ENCODE assay signal across 8 cellular contexts in genomic region chrX:129606918-129607317, GRCh38. TPM values are rescaled to one million over a fixed set of nuclear protein-coding genes. Genes with fewer than 3 reads are reported as not detected.
DNase-seq lines count a peak whose midpoint lies in the region; ATAC-seq and TF ChIP-seq lines count a peak whose summit lies in the region.

No MANE protein-coding gene starts in this region.

- no peak overlapping the region for H3K9ac ChIP-seq in parathyroid adenoma

- H3K27me3 ChIP-seq in DOHH2 (ENCODE audit: control insufficient read depth, low read length) (no peaks in the 10 kb centered on the region), parathyroid adenoma (ENCODE audit: control insufficient read depth, insufficient read depth, low read length) (no peaks in the 10 kb centered on the region)

- H3F3A ChIP-seq in DOHH2 (ENCODE audit: control insufficient read depth, insufficient read depth), result no peaks in the 10 kb centered on the region

- H3K79me2 ChIP-seq in DOHH2 (ENCODE audit: control insufficient read depth, low read length) (no peaks in the 10 kb centered on the region), parathyroid adenoma (no peaks in the 10 kb centered on the region)

- H3K4me3 ChIP-seq in DOHH2 (ENCODE audit: low read length) (no peak overlapping the region), parathyroid adenoma (ENCODE audit: low read depth, low read length) (no peak overlapping the region)

- peak; percentile 48 for TF ChIP-seq CTCF in DOHH2 (IDR thresholded peaks at IDR 0.05; ENCODE audit: low read depth, low read length, poor library complexity, severe bottlenecking)
- TF ChIP-seq CTCF in parathyroid adenoma (IDR thresholded peaks at IDR 0.05), result peak; percentile 60

- no peaks in the 10 kb centered on the region for H4K20me1 ChIP-seq in DOHH2 (ENCODE audit: control insufficient read depth, insufficient read depth, low read depth, low read length)

- no peaks in the 10 kb centered on the region for H3K36me3 ChIP-seq in DOHH2 (ENCODE audit: control insufficient read depth, low read length)
- H3K36me3 ChIP-seq in parathyroid adenoma (ENCODE audit: control insufficient read depth, insufficient read depth, low read length), result no peaks in the 10 kb centered on the region

- no peak overlapping the region for H2AFZ ChIP-seq in parathyroid adenoma

- H3K4me1 ChIP-seq in DOHH2 (ENCODE audit: control insufficient read depth, low read length) (peaks cover 11% of the 10 kb centered on the region), parathyroid adenoma (no peaks in the 10 kb centered on the region)

- no peaks in the 10 kb centered on the region for H3K9me2 ChIP-seq in DOHH2 (replicated peaks; ENCODE audit: control insufficient read depth, low read length)

- DNase-seq in HT-29 (ENCODE audit: low spot score), result peak; percentile 87
- DNase-seq in RPMI7951 (ENCODE audit: low read depth), result peak; percentile 38
- DNase-seq in activated T-helper 9 cell treated with anti-CD3 and anti-CD28 coated beads, Interleukin-2, amount 50 U/mL, for 16 hours (ENCODE audit: low read depth), result peak; percentile 16
- peak; percentile 24 for DNase-seq in foreskin melanocyte
- DNase-seq in NCI-H524 treated with DMSO at 0.1 percent for 48 hours (lab: John Stamatoyannopoulos, UW), result no peak

- ATAC-seq in HG02970 (IDR thresholded peaks at IDR 0.05; ENCODE audit: low FRiP score, unreplicated experiment), result no peak

- H3K9me3 ChIP-seq in DOHH2 (ENCODE audit: control insufficient read depth, insufficient read depth, low read length), result no peaks in the 10 kb centered on the region
- no peaks in the 10 kb centered on the region for H3K9me3 ChIP-seq in parathyroid adenoma (ENCODE audit: control insufficient read depth, low read length)

- H3K27ac ChIP-seq in DOHH2 (ENCODE audit: low read depth, low read length) (no peak overlapping the region), parathyroid adenoma (no peak overlapping the region)

- H3K4me2 ChIP-seq in DOHH2 (ENCODE audit: low read length) (no peak overlapping the region), parathyroid adenoma (ENCODE audit: low read length) (no peak overlapping the region)

RNA-seq across cellular contexts. Expression of gene APLN, which starts 47.8 kb away (rescaled TPM):
- 0.23 and 0.28 TPM in 2 replicates for total RNA-seq in HT-29 (2014; rRNA removed; shearing (Covaris generic))
- 0.98 and 1.2 TPM in 2 replicates for total RNA-seq in RPMI7951 (2014; rRNA removed; shearing (Covaris generic))
